In the genomic region with DNA sequence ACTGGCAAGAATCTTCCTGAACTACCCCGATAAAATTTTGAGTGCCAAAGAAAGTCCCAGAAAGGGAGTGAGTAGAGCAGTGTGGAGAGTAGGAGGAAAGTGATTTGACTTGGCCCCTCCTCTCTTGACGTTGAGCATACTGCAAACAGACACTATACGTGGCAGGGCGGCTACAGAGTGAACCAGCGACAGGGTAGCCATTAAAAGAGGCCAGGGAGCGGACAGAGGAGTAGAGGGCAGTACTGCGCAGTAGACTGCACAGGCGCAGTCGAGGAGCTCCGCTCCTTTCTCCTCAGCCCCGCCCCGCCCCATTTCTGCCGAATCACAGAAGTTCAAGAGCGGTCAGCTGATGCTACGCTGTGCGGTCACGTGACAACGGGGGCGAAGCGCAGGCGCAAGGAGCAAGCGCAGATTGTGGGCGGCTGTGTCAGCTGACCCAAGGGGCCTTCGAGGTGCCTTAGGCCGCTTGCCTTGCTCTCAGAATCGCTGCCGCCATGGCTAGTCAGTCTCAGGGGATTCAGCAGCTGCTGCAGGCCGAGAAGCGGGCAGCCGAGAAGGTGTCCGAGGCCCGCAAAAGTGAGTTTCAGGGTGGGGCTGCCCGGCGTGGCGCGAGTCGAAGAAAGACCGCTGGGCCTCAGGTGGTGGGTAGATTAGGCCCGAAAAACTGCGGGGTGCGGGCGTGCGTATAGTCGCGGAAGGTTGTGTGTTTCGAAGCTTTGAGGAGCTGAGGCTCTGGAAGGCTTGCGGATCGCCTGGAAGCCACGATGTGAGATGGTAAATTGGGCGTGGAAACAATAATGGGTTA, we compare ENCODE assay signal across 1 cellular context.
TF ChIP-seq lines count a peak whose summit lies in the region.

A gene with protein sequence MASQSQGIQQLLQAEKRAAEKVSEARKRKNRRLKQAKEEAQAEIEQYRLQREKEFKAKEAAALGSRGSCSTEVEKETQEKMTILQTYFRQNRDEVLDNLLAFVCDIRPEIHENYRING (plus strand): TSS at position 425 of the 805 bp plus-strand sequence. CDS start 70 bp downstream, at position 495.

TF ChIP-seq in K562, 482 proteins besides CTCF, POLR2A, EP300 and RAD21 (continued from another document and continues in another):
- TF ChIP-seq ZBTB1 (CRISPR knock-in tag; IDR thresholded peaks at IDR 0.05; ENCODE audit: borderline replicate concordance, low read depth) (no peak), NRF1 (conservative IDR thresholded peaks at IDR 0.05 in 1 of 2, IDR thresholded peaks at IDR 0.05 in 1 of 2) (peak; percentile 98 to 99), NR2C2 (CRISPR knock-in tag; IDR thresholded peaks at IDR 0.05) (peak; percentile 74), NR2C2 (tag; IDR thresholded peaks at IDR 0.05) (peak; percentile 47), HNRNPK (IDR thresholded peaks at IDR 0.05; ENCODE audit: low read depth, low read length, poor library complexity, severe bottlenecking) (no peak), MCM3 (IDR thresholded peaks at IDR 0.05) (no peak), POLR2AphosphoS5 (IDR thresholded peaks at IDR 0.05; ENCODE audit: control insufficient read depth, insufficient read depth, low read depth, low read length) (peak; percentile 84), HNRNPH1 (optimal IDR thresholded peaks at IDR 0.05; ENCODE audit: low read depth, low read length) (no peak), ZNF143 (CRISPR knock-in tag; IDR thresholded peaks at IDR 0.05) (no peak), TCF7 (IDR thresholded peaks at IDR 0.05; ENCODE audit: borderline replicate concordance) (no peak), RFX1 (IDR thresholded peaks at IDR 0.05) (no peak), LEF1 (IDR thresholded peaks at IDR 0.05) (0 out of 2 replicates have a peak, but pooled peaks have one; percentile 17), CBFA2T2 (conservative IDR thresholded peaks at IDR 0.05) (peak; percentile 99), DACH1 (IDR thresholded peaks at IDR 0.05; ENCODE audit: partially characterized antibody) (peak; percentile 95), ETV1 (tag; conservative IDR thresholded peaks at IDR 0.05; ENCODE audit: low read depth) (no peak), HSF4 (CRISPR knock-in tag; IDR thresholded peaks at IDR 0.05; ENCODE audit: borderline replicate concordance) (no peak), GATAD2A (IDR thresholded peaks at IDR 0.05) (no peak), ZNF436 (CRISPR knock-in tag; IDR thresholded peaks at IDR 0.05) (no peak), SLC30A9 (CRISPR knock-in tag; IDR thresholded peaks at IDR 0.05) (no peak), ZNF445 (CRISPR knock-in tag; IDR thresholded peaks at IDR 0.05; ENCODE audit: low read depth) (no peak), JUN (IDR thresholded peaks at IDR 0.05; ENCODE audit: borderline replicate concordance, low read depth, low read length) (peak; percentile 29; the same call in 1 of the 2 replicates), JUN (CRISPR knock-in tag; IDR thresholded peaks at IDR 0.05; ENCODE audit: borderline replicate concordance) (no peak), PHTF2 (CRISPR knock-in tag; IDR thresholded peaks at IDR 0.05) (no peak), SNRNP70 (optimal IDR thresholded peaks at IDR 0.05; ENCODE audit: low read depth, low read length) (no peak), SRSF3 (IDR thresholded peaks at IDR 0.05; ENCODE audit: insufficient read depth, low read length) (no peak), RBM25 (IDR thresholded peaks at IDR 0.05; ENCODE audit: low read depth, low read length, severe bottlenecking) (no peak), CBFB (CRISPR knock-in tag; IDR thresholded peaks at IDR 0.05) (no peak; the same call in 1 of the 2 replicates), FOS (IDR thresholded peaks at IDR 0.05; ENCODE audit: extremely low read depth, insufficient read length) (peak; percentile 93), HDAC2 (IDR thresholded peaks at IDR 0.05) (peak; percentile 67; the same call in 1 of the 2 replicates), RBFOX2 (IDR thresholded peaks at IDR 0.05; ENCODE audit: low read depth, low read length) (peak; percentile 97), NR2F6 (CRISPR knock-in tag; IDR thresholded peaks at IDR 0.05) (0 out of 2 replicates have a peak, but pooled peaks have one; percentile 78), NFIX (CRISPR knock-in tag; IDR thresholded peaks at IDR 0.05; ENCODE audit: low read depth) (no peak), ZNF561 (CRISPR knock-in tag; conservative IDR thresholded peaks at IDR 0.05) (no peak), HOXB6 (CRISPR knock-in tag; IDR thresholded peaks at IDR 0.05; ENCODE audit: borderline replicate concordance) (no peak), MTA1 (IDR thresholded peaks at IDR 0.05; ENCODE audit: borderline replicate concordance) (no peak), SRF (CRISPR knock-in tag; IDR thresholded peaks at IDR 0.05) (peak; percentile 23 to 46; a peak in 1 of 4 replicates), ZNF134 (CRISPR knock-in tag; conservative IDR thresholded peaks at IDR 0.05) (no peak), IRF2 (CRISPR knock-in tag; IDR thresholded peaks at IDR 0.05) (no peak), RFX7 (CRISPR knock-in tag; IDR thresholded peaks at IDR 0.05) (no peak), SMARCA5 (IDR thresholded peaks at IDR 0.05) (no peak), STAG1 (CRISPR knock-in tag; IDR thresholded peaks at IDR 0.05; ENCODE audit: borderline replicate concordance) (no peak), ZNF239 (CRISPR knock-in tag; IDR thresholded peaks at IDR 0.05) (no peak; the same call in 1 of the 2 replicates), ZNF184 (CRISPR knock-in tag; IDR thresholded peaks at IDR 0.05) (no peak)
- TF ChIP-seq, protein P1, sequence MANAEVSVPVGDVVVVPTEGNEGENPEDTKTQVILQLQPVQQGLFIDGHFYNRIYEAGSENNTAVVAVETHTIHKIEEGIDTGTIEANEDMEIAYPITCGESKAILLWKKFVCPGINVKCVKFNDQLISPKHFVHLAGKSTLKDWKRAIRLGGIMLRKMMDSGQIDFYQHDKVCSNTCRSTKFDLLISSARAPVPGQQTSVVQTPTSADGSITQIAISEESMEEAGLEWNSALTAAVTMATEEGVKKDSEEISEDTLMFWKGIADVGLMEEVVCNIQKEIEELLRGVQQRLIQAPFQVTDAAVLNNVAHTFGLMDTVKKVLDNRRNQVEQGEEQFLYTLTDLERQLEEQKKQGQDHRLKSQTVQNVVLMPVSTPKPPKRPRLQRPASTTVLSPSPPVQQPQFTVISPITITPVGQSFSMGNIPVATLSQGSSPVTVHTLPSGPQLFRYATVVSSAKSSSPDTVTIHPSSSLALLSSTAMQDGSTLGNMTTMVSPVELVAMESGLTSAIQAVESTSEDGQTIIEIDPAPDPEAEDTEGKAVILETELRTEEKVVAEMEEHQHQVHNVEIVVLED (CRISPR knock-in tag; IDR thresholded peaks at IDR 0.05) = peak; percentile 62
- TF ChIP-seq, protein P2, sequence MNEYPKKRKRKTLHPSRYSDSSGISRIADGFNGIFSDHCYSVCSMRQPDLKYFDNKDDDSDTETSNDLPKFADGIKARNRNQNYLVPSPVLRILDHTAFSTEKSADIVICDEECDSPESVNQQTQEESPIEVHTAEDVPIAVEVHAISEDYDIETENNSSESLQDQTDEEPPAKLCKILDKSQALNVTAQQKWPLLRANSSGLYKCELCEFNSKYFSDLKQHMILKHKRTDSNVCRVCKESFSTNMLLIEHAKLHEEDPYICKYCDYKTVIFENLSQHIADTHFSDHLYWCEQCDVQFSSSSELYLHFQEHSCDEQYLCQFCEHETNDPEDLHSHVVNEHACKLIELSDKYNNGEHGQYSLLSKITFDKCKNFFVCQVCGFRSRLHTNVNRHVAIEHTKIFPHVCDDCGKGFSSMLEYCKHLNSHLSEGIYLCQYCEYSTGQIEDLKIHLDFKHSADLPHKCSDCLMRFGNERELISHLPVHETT (CRISPR knock-in tag; conservative IDR thresholded peaks at IDR 0.05 in 1 of 2, IDR thresholded peaks at IDR 0.05 in 1 of 2) = peak; percentile 22 to 73; a peak in 3 of 4 replicates
- TF ChIP-seq, protein P3, sequence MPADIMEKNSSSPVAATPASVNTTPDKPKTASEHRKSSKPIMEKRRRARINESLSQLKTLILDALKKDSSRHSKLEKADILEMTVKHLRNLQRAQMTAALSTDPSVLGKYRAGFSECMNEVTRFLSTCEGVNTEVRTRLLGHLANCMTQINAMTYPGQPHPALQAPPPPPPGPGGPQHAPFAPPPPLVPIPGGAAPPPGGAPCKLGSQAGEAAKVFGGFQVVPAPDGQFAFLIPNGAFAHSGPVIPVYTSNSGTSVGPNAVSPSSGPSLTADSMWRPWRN (IDR thresholded peaks at IDR 0.05; ENCODE audit: low read depth) = no peak
- TF ChIP-seq, protein P4, sequence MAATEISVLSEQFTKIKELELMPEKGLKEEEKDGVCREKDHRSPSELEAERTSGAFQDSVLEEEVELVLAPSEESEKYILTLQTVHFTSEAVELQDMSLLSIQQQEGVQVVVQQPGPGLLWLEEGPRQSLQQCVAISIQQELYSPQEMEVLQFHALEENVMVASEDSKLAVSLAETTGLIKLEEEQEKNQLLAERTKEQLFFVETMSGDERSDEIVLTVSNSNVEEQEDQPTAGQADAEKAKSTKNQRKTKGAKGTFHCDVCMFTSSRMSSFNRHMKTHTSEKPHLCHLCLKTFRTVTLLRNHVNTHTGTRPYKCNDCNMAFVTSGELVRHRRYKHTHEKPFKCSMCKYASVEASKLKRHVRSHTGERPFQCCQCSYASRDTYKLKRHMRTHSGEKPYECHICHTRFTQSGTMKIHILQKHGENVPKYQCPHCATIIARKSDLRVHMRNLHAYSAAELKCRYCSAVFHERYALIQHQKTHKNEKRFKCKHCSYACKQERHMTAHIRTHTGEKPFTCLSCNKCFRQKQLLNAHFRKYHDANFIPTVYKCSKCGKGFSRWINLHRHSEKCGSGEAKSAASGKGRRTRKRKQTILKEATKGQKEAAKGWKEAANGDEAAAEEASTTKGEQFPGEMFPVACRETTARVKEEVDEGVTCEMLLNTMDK (IDR thresholded peaks at IDR 0.05; ENCODE audit: borderline replicate concordance, insufficient read depth, low read depth, low read length, poor library complexity, severe bottlenecking) = peak; percentile 0
- TF ChIP-seq, protein P5, sequence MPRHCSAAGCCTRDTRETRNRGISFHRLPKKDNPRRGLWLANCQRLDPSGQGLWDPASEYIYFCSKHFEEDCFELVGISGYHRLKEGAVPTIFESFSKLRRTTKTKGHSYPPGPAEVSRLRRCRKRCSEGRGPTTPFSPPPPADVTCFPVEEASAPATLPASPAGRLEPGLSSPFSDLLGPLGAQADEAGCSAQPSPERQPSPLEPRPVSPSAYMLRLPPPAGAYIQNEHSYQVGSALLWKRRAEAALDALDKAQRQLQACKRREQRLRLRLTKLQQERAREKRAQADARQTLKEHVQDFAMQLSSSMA (CRISPR knock-in tag; IDR thresholded peaks at IDR 0.05) = no peak
- TF ChIP-seq, protein P6, sequence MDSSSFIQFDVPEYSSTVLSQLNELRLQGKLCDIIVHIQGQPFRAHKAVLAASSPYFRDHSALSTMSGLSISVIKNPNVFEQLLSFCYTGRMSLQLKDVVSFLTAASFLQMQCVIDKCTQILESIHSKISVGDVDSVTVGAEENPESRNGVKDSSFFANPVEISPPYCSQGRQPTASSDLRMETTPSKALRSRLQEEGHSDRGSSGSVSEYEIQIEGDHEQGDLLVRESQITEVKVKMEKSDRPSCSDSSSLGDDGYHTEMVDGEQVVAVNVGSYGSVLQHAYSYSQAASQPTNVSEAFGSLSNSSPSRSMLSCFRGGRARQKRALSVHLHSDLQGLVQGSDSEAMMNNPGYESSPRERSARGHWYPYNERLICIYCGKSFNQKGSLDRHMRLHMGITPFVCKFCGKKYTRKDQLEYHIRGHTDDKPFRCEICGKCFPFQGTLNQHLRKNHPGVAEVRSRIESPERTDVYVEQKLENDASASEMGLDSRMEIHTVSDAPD (CRISPR knock-in tag; IDR thresholded peaks at IDR 0.05) = no peak
- TF ChIP-seq, protein P7, sequence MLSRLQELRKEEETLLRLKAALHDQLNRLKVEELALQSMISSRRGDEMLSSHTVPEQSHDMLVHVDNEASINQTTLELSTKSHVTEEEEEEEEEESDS (CRISPR knock-in tag; IDR thresholded peaks at IDR 0.05) = no peak
- TF ChIP-seq, protein P8, sequence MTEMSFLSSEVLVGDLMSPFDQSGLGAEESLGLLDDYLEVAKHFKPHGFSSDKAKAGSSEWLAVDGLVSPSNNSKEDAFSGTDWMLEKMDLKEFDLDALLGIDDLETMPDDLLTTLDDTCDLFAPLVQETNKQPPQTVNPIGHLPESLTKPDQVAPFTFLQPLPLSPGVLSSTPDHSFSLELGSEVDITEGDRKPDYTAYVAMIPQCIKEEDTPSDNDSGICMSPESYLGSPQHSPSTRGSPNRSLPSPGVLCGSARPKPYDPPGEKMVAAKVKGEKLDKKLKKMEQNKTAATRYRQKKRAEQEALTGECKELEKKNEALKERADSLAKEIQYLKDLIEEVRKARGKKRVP (CRISPR knock-in tag; IDR thresholded peaks at IDR 0.05) = no peak
- TF ChIP-seq, protein P9, sequence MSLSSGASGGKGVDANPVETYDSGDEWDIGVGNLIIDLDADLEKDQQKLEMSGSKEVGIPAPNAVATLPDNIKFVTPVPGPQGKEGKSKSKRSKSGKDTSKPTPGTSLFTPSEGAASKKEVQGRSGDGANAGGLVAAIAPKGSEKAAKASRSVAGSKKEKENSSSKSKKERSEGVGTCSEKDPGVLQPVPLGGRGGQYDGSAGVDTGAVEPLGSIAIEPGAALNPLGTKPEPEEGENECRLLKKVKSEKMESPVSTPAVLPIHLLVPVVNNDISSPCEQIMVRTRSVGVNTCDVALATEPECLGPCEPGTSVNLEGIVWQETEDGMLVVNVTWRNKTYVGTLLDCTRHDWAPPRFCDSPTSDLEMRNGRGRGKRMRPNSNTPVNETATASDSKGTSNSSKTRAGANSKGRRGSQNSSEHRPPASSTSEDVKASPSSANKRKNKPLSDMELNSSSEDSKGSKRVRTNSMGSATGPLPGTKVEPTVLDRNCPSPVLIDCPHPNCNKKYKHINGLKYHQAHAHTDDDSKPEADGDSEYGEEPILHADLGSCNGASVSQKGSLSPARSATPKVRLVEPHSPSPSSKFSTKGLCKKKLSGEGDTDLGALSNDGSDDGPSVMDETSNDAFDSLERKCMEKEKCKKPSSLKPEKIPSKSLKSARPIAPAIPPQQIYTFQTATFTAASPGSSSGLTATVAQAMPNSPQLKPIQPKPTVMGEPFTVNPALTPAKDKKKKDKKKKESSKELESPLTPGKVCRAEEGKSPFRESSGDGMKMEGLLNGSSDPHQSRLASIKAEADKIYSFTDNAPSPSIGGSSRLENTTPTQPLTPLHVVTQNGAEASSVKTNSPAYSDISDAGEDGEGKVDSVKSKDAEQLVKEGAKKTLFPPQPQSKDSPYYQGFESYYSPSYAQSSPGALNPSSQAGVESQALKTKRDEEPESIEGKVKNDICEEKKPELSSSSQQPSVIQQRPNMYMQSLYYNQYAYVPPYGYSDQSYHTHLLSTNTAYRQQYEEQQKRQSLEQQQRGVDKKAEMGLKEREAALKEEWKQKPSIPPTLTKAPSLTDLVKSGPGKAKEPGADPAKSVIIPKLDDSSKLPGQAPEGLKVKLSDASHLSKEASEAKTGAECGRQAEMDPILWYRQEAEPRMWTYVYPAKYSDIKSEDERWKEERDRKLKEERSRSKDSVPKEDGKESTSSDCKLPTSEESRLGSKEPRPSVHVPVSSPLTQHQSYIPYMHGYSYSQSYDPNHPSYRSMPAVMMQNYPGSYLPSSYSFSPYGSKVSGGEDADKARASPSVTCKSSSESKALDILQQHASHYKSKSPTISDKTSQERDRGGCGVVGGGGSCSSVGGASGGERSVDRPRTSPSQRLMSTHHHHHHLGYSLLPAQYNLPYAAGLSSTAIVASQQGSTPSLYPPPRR (CRISPR knock-in tag; IDR thresholded peaks at IDR 0.05; ENCODE audit: borderline replicate concordance) = peak; percentile 85; the same call in 1 of the 2 replicates
